ENCODE assay signal across 8 cellular contexts in genomic region chr14:31934767-31935266, GRCh38.
DNase-seq lines count a peak whose midpoint lies in the region; ATAC-seq, FAIRE-seq and TF ChIP-seq lines count a peak whose summit lies in the region.

No MANE protein-coding gene starts in this region.

- TF ChIP-seq CTCF in HEK293 (tag by site-specific recombination; IDR thresholded peaks at IDR 0.05) (peak; percentile 71), endothelial cell of umbilical vein (IDR thresholded peaks at IDR 0.05; ENCODE audit: extremely low read depth in 1 of 2, insufficient read depth in 1 of 2, low read depth in 1 of 2, low read length in 2 of 2) (peak in 1 of 2 donors; percentile 11)

- H3K4me1 ChIP-seq in HEK293 (ENCODE audit: control insufficient read depth, insufficient read depth, low read length) (peaks cover 17% of the 10 kb centered on the region), endothelial cell of umbilical vein (ENCODE audit: control insufficient read depth, extremely low read depth, insufficient read depth, low read length) (peaks cover 21% of the 10 kb centered on the region)

- ATAC-seq in HG03196 (IDR thresholded peaks at IDR 0.05; ENCODE audit: unreplicated experiment), result no peak
- ATAC-seq in HG02610 (IDR thresholded peaks at IDR 0.05; ENCODE audit: unreplicated experiment), result no peak

- H3K27ac ChIP-seq in HEK293 (ENCODE audit: extremely low read depth, low read depth, low read length) (no peak overlapping the region), endothelial cell of umbilical vein (ENCODE audit: insufficient read depth, low read depth, low read length) (peak overlapping the region; percentile 18)

- DNase-seq in ACHN (peak; percentile 77), NCI-H82 (lab: John Stamatoyannopoulos, UW) (peak; percentile 87), endothelial cell of umbilical vein (ENCODE audit: low read depth, low spot score) (peak; percentile 53), myocyte (ENCODE audit: low read depth) (peak; percentile 69), NCI-H1930 (lab: John Stamatoyannopoulos, UW) (no peak)

- in situ Hi-C loops in ACHN (cut with HindIII; ENCODE audit: low pct_ligation_motif_present, low pct_unique_long_range_greater_than_20kb, low sequenced_read_pairs), result no loop called here

- no peaks in the 10 kb centered on the region for H4K20me1 ChIP-seq in endothelial cell of umbilical vein (replicated peaks; ENCODE audit: control insufficient read depth, extremely low read depth, insufficient read depth, low read length)

- intact Hi-C loops in endothelial cell of umbilical vein (cut with micrococcal nuclease), result loop anchor here (1.0 kb wide), 3 partner anchors 9 to 625 kb away; no protein-coding TSS in a partner anchor

- CTCF ChIA-PET in HEK293 (lab: Yijun Ruan, JAX), result interaction anchor here (0.6 to 2.9 kb wide), 20 partner anchors 9 to 616 kb away, joined by 3 to 35 read pairs (median 3); no protein-coding TSS in a partner anchor
- CTCF ChIA-PET in endothelial cell of umbilical vein (lab: Charles Lee), result interaction anchor here (0.7 to 1.5 kb wide), 9 partner anchors 8 to 625 kb away, joined by 3 to 9 read pairs (median 4); no protein-coding TSS in a partner anchor

- H3K79me2 ChIP-seq in endothelial cell of umbilical vein (ENCODE audit: control insufficient read depth, insufficient read depth, low read length), result no peaks in the 10 kb centered on the region

- H3K4me2 ChIP-seq in endothelial cell of umbilical vein (ENCODE audit: insufficient read depth, low read length), result no peak overlapping the region

- H3K9me3 ChIP-seq in HEK293 (ENCODE audit: control insufficient read depth, insufficient read depth, low read depth, low read length), result no peaks in the 10 kb centered on the region
- H3K9me3 ChIP-seq in endothelial cell of umbilical vein (replicated peaks; ENCODE audit: control insufficient read depth, insufficient read depth, low read length), result no peaks in the 10 kb centered on the region

- no TSS peak for BruUV-seq in endothelial cell of umbilical vein (replicated peaks; lab: Mats Ljungman, UMichigan)

- no peaks in the 10 kb centered on the region for H3K27me3 ChIP-seq in endothelial cell of umbilical vein (ENCODE audit: control insufficient read depth in 2 of 2, insufficient read depth in 2 of 2, low read length in 2 of 2)

- TF ChIP-seq POLR2A in endothelial cell of umbilical vein (IDR thresholded peaks at IDR 0.05; ENCODE audit: low read depth, low read length), result no peak

- no peak overlapping the region for H2AFZ ChIP-seq in endothelial cell of umbilical vein (ENCODE audit: low read depth, low read length)

- H3K9ac ChIP-seq in endothelial cell of umbilical vein (replicated peaks; ENCODE audit: extremely low read depth, insufficient read depth, low read length), result no peak overlapping the region

- POLR2A ChIA-PET in HEK293 (lab: Yijun Ruan, JAX) (interaction anchor here (0.6 to 1.4 kb wide), 4 partner anchors 142 to 514 kb away, joined by 3 to 5 read pairs (median 4); partner anchors contain the start of genes ARHGAP5 and HEATR5A), endothelial cell of umbilical vein (lab: Charles Lee) (no interaction called here)

- dilution Hi-C loops in endothelial cell of umbilical vein (cut with MboI; ENCODE audit: extremely low pct_ligation_motif_present, low sequenced_read_pairs), result no loop called here

- no peaks in the 10 kb centered on the region for H3K9me1 ChIP-seq in endothelial cell of umbilical vein (replicated peaks; ENCODE audit: control insufficient read depth, extremely low read depth, insufficient read depth, low read length)

- FAIRE-seq in endothelial cell of umbilical vein (lab: Jason Lieb, UNC), result no peak

- H3K4me3 ChIP-seq in HEK293 (ENCODE audit: low read depth, low read length), result no peak overlapping the region
- no peak overlapping the region for H3K4me3 ChIP-seq in endothelial cell of umbilical vein (replicated peaks in 1 of 3; ENCODE audit: insufficient read depth in 1 of 3, low read depth in 1 of 3, low read length in 3 of 3)

- H3K36me3 ChIP-seq in HEK293 (ENCODE audit: control insufficient read depth in 2 of 2, insufficient read depth in 1 of 2, low read length in 2 of 2), result no peaks in the 10 kb centered on the region
- no peaks in the 10 kb centered on the region for H3K36me3 ChIP-seq in endothelial cell of umbilical vein (ENCODE audit: control insufficient read depth in 2 of 2, extremely low read depth in 1 of 2, insufficient read depth in 2 of 2, low read length in 2 of 2)

TF ChIP-seq in HEK293, 187 proteins besides CTCF, POLR2A, EP300 and RAD21 (continues in another document):
- no peak for TF ChIP-seq REPIN1 (tag by site-specific recombination; IDR thresholded peaks at IDR 0.05; ENCODE audit: low read depth)
- TF ChIP-seq, protein P1, sequence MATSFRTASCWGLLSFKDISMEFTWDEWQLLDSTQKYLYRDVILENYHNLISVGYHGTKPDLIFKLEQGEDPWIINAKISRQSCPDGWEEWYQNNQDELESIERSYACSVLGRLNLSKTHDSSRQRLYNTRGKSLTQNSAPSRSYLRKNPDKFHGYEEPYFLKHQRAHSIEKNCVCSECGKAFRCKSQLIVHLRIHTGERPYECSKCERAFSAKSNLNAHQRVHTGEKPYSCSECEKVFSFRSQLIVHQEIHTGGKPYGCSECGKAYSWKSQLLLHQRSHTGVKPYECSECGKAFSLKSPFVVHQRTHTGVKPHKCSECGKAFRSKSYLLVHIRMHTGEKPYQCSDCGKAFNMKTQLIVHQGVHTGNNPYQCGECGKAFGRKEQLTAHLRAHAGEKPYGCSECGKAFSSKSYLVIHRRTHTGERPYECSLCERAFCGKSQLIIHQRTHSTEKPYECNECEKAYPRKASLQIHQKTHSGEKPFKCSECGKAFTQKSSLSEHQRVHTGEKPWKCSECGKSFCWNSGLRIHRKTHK (tag by site-specific recombination; IDR thresholded peaks at IDR 0.05), result no peak
- TF ChIP-seq ZBTB44 (tag by site-specific recombination; IDR thresholded peaks at IDR 0.05), result no peak
- TF ChIP-seq ZNF155 (tag by site-specific recombination; IDR thresholded peaks at IDR 0.05), result no peak
- TF ChIP-seq YY1 (tag by site-specific recombination; IDR thresholded peaks at IDR 0.05), result no peak

TF ChIP-seq in endothelial cell of umbilical vein, 7 proteins besides CTCF, POLR2A, EP300 and RAD21:
- TF ChIP-seq POLR2AphosphoS5 (IDR thresholded peaks at IDR 0.05; ENCODE audit: insufficient read depth, low read depth, low read length) (no peak), GATA2 (IDR thresholded peaks at IDR 0.05; ENCODE audit: insufficient read depth, insufficient read length, low read depth, low read length) (no peak)
- TF ChIP-seq, protein P2, sequence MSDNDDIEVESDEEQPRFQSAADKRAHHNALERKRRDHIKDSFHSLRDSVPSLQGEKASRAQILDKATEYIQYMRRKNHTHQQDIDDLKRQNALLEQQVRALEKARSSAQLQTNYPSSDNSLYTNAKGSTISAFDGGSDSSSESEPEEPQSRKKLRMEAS (IDR thresholded peaks at IDR 0.05; ENCODE audit: insufficient read depth, insufficient read length), result no peak

Comparison
In these comparisons a context has a peak if more than half of its experiments do, and no peak if none do; other contexts are left out.
1. DNase-seq: peak in ACHN (single experiment), NCI-H82 (single experiment), endothelial cell of umbilical vein (single experiment) and myocyte (single experiment); none in NCI-H1930 (0 of 2).